Comparison of ENCODE assay signal across 1 cellular context in genomic region chr17:28160610-28161009, GRCh38.
TF ChIP-seq lines count a peak whose summit lies in the region.

No MANE protein-coding gene starts in this region.

TF ChIP-seq in GM23338, 12 proteins besides CTCF, POLR2A, EP300 and RAD21 (continued from another document):
- no peak for TF ChIP-seq ZNF462 (CRISPR knock-in tag; IDR thresholded peaks at IDR 0.05)
- TF ChIP-seq STAT1 (IDR thresholded peaks at IDR 0.05; ENCODE audit: unreplicated experiment): no peak
- TF ChIP-seq JUNB (IDR thresholded peaks at IDR 0.05; ENCODE audit: unreplicated experiment): no peak
- no peak for TF ChIP-seq ZNF114 (CRISPR knock-in tag; IDR thresholded peaks at IDR 0.05)
- TF ChIP-seq ETS1 (IDR thresholded peaks at IDR 0.05): no peak
- TF ChIP-seq EZH2phosphoT487 (IDR thresholded peaks at IDR 0.05; ENCODE audit: unreplicated experiment): no peak
- no peak for TF ChIP-seq NANOG (IDR thresholded peaks at IDR 0.05; ENCODE audit: borderline replicate concordance)
